In the genomic region with DNA sequence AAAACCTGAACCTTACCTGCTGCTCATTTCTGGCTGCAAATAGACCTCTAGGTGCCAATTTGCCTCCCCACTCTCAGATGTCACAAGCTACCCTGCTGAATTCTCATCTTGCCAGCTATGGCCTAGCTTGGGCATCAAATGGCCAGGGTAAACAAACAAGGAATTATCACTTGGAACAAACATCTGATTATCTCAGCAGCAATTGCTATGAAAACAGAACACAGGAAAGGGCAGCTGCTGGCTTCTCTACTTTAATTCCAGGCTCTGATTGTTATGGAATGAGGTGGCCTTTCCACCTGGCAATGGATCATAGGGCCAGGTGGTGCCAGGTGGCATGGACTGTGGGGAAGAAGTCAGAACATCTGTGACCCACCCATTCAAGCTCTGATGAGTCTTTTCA, we compare ENCODE assay signal across 15 cellular contexts.
DNase-seq lines count a peak whose midpoint lies in the region; ATAC-seq and TF ChIP-seq lines count a peak whose summit lies in the region.
"Had no signal": no experiment of that assay in that cellular context is flagged by ENCODE, and none has a peak within 500 bp of the region (broad histone marks: within the 10 kb centered on the region; RNA-seq: fewer than 3 reads in every experiment).

No MANE protein-coding gene starts in this region.

- no peaks in the 10 kb centered on the region for H3K27me3 ChIP-seq in lower lobe of right lung (ENCODE audit: low read depth)

- H3K4me1 ChIP-seq in lower lobe of right lung = no peaks in the 10 kb centered on the region

- no peak overlapping the region for H3K27ac ChIP-seq in lower lobe of right lung

- DNase-seq in G401 (ENCODE audit: low spot score) = peak; percentile 99
- DNase-seq in NCI-H1417 treated with DMSO at 0.1 percent for 48 hours (lab: John Stamatoyannopoulos, UW) = peak; percentile 10
- peak; percentile 85 for DNase-seq in NCI-H2196 treated with DMSO at 0.1 percent for 48 hours (lab: John Stamatoyannopoulos, UW; ENCODE audit: unreplicated experiment)
- DNase-seq in cerebellar nuclear complex (lab: John Stamatoyannopoulos, UW) = peak; percentile 97 to 99
- DNase-seq in left ventricle myocardium superior = no peak
- DNase-seq in lower lobe of right lung = no peak
- DNase-seq in epidermal melanocyte (ENCODE audit: insufficient read length, low spot score) = no peak
- DNase-seq: DMS79, GOT3, IMR-90, NCI-H1048, NCI-H1694 treated with DMSO at 0.1 percent for 48 hours, T-helper 2 cell had no signal

- no peaks in the 10 kb centered on the region for H3K9me3 ChIP-seq in lower lobe of right lung

- no peak overlapping the region for H3K4me3 ChIP-seq in lower lobe of right lung

- no peak for TF ChIP-seq CTCF in lower lobe of right lung (IDR thresholded peaks at IDR 0.05)

- in situ Hi-C loops in G401 (cut with HindIII; ENCODE audit: low sequenced_read_pairs) = no loop called here

- intact Hi-C loops in left ventricle myocardium superior (cut with micrococcal nuclease) (no loop called here), lower lobe of right lung (cut with DNase I) (no loop called here)

- H3K36me3 ChIP-seq in lower lobe of right lung = no peaks in the 10 kb centered on the region

- no peak for ATAC-seq in left ventricle myocardium superior
- no peak for ATAC-seq in lower lobe of right lung
- ATAC-seq: HCT116, Right ventricle myocardium inferior had no signal

Comparison
In these comparisons a context has a peak if more than half of its experiments do, and no peak if none do; other contexts are left out.
1. DNase-seq: peak in G401 (single experiment), NCI-H1417 treated with DMSO at 0.1 percent for 48 hours (single experiment), NCI-H2196 treated with DMSO at 0.1 percent for 48 hours (single experiment) and cerebellar nuclear complex (2 of 2); none in left ventricle myocardium superior (single experiment), lower lobe of right lung (single experiment) and epidermal melanocyte (single experiment).